8 cellular contexts compared by ENCODE assay signal in genomic region chr10:71569775-71570588, GRCh38.
DNase-seq lines count a peak whose midpoint lies in the region; ATAC-seq and TF ChIP-seq lines count a peak whose summit lies in the region.

No MANE protein-coding gene starts in this region.

- peak; percentile 77 for TF ChIP-seq RAD21 in neural cell (conservative IDR thresholded peaks at IDR 0.05)

- no peak overlapping the region for H3K4me3 ChIP-seq in fibroblast of pulmonary artery (replicated peaks; ENCODE audit: low read depth, low read length)
- H3K4me3 ChIP-seq in neural cell (ENCODE audit: low read length), result no peak overlapping the region

- no peak overlapping the region for H3K27ac Mint-ChIP-seq in activated T-cell treated with anti-CD3 and anti-CD28 coated beads, Interleukin-2, amount 50 U/mL, for 72 hours
- H3K27ac Mint-ChIP-seq in stimulated activated naive CD8-positive, alpha-beta T cell treated with anti-CD3 and anti-CD28 coated beads, Interleukin-15, amount 100 ng/mL, for 72 hours, result peak overlapping the region in 1 of 2 donors; percentile 83

- H3K9ac ChIP-seq in neural cell (ENCODE audit: low read length), result no peak overlapping the region

- no peaks in the 10 kb centered on the region for H3K79me2 ChIP-seq in neural cell (replicated peaks; ENCODE audit: insufficient read depth, low read length)

- H2AFZ ChIP-seq in neural cell (ENCODE audit: low read depth, low read length), result no peak overlapping the region

- peaks cover 3% of the 10 kb centered on the region for H3K27me3 Mint-ChIP-seq in activated T-cell treated with anti-CD3 and anti-CD28 coated beads, Interleukin-2, amount 50 U/mL, for 72 hours (ENCODE audit: low read depth)
- peaks cover 3% of the 10 kb centered on the region for H3K27me3 Mint-ChIP-seq in stimulated activated naive CD8-positive, alpha-beta T cell treated with anti-CD3 and anti-CD28 coated beads, Interleukin-15, amount 100 ng/mL, for 72 hours

- H3K36me3 Mint-ChIP-seq in activated T-cell treated with anti-CD3 and anti-CD28 coated beads, Interleukin-2, amount 50 U/mL, for 72 hours (ENCODE audit: insufficient read depth in 2 of 2), result no peaks in the 10 kb centered on the region

- DNase-seq in AG08396 (ENCODE audit: low spot score), result peak; percentile 75
- DNase-seq in GM19240 (ENCODE audit: insufficient read length, low spot score), result peak; percentile 80
- peak; percentile 83 for DNase-seq in OCI-M1 (lab: John Stamatoyannopoulos, UW)
- peak; percentile 75 to 84 for DNase-seq in activated T-cell treated with anti-CD3 and anti-CD28 coated beads, Interleukin-2, amount 50 U/mL, for 72 hours
- DNase-seq in fibroblast of pulmonary artery (ENCODE audit: low read depth), result peak; percentile 49
- DNase-seq in stimulated activated naive CD8-positive, alpha-beta T cell treated with anti-CD3 and anti-CD28 coated beads, Interleukin-15, amount 100 ng/mL, for 72 hours, result peak; percentile 71 to 76
- DNase-seq in SHP77 treated with DMSO at 0.1 percent for 48 hours (lab: John Stamatoyannopoulos, UW), result no peak

- no peaks in the 10 kb centered on the region for H3K9me3 ChIP-seq in neural cell (ENCODE audit: low read length)

- peak; percentile 45 to 49 for ATAC-seq in activated T-cell treated with anti-CD3 and anti-CD28 coated beads, Interleukin-2, amount 50 U/mL, for 72 hours (replicated peaks in 1 of 2)
- peak; percentile 68 for ATAC-seq in stimulated activated naive CD8-positive, alpha-beta T cell treated with anti-CD3 and anti-CD28 coated beads, Interleukin-15, amount 100 ng/mL, for 72 hours

- H3K9me2 ChIP-seq in neural cell (ENCODE audit: insufficient read depth, low read length), result no peaks in the 10 kb centered on the region

- TF ChIP-seq EP300 in neural cell (conservative IDR thresholded peaks at IDR 0.05; ENCODE audit: poor library complexity, severe bottlenecking), result no peak

- no peaks in the 10 kb centered on the region for H3K4me1 Mint-ChIP-seq in activated T-cell treated with anti-CD3 and anti-CD28 coated beads, Interleukin-2, amount 50 U/mL, for 72 hours (ENCODE audit: low read depth)
- H3K4me1 Mint-ChIP-seq in stimulated activated naive CD8-positive, alpha-beta T cell treated with anti-CD3 and anti-CD28 coated beads, Interleukin-15, amount 100 ng/mL, for 72 hours, result no peaks in the 10 kb centered on the region

- H4K20me1 ChIP-seq in neural cell (ENCODE audit: insufficient read depth), result no peaks in the 10 kb centered on the region

- H3F3A ChIP-seq in neural cell (ENCODE audit: insufficient read depth, low read length, poor library complexity, severe bottlenecking), result no peaks in the 10 kb centered on the region

- no peak overlapping the region for H3K27ac ChIP-seq in neural cell (ENCODE audit: low read length)

- TF ChIP-seq CTCF in fibroblast of pulmonary artery (IDR thresholded peaks at IDR 0.05; ENCODE audit: low read length, missing control alignments) (peak; percentile 82), neural cell (IDR thresholded peaks at IDR 0.05; ENCODE audit: poor library complexity, severe bottlenecking) (peak; percentile 81)

- no peak overlapping the region for H3K4me2 ChIP-seq in neural cell (ENCODE audit: low read length)

- no peaks in the 10 kb centered on the region for H3K27me3 ChIP-seq in neural cell (ENCODE audit: insufficient read depth, low read depth, low read length)

- H3K36me3 ChIP-seq in neural cell (ENCODE audit: insufficient read depth, low read length), result no peaks in the 10 kb centered on the region

- no peaks in the 10 kb centered on the region for H3K9me3 Mint-ChIP-seq in activated T-cell treated with anti-CD3 and anti-CD28 coated beads, Interleukin-2, amount 50 U/mL, for 72 hours
- H3K9me3 Mint-ChIP-seq in stimulated activated naive CD8-positive, alpha-beta T cell treated with anti-CD3 and anti-CD28 coated beads, Interleukin-15, amount 100 ng/mL, for 72 hours, result no peaks in the 10 kb centered on the region

- no peak overlapping the region for H3K4me3 Mint-ChIP-seq in activated T-cell treated with anti-CD3 and anti-CD28 coated beads, Interleukin-2, amount 50 U/mL, for 72 hours
- H3K4me3 Mint-ChIP-seq in stimulated activated naive CD8-positive, alpha-beta T cell treated with anti-CD3 and anti-CD28 coated beads, Interleukin-15, amount 100 ng/mL, for 72 hours, result no peak overlapping the region

TF ChIP-seq in neural cell, 6 proteins besides CTCF, POLR2A, EP300 and RAD21:
- TF ChIP-seq SMC3 (conservative IDR thresholded peaks at IDR 0.05; ENCODE audit: poor library complexity) (peak; percentile 86), MXI1 (conservative IDR thresholded peaks at IDR 0.05; ENCODE audit: poor library complexity, severe bottlenecking) (no peak)
